In genomic region chr17:7403043-7403901, GRCh38 we compare ENCODE assay signal across 8 cellular contexts. TPM values are rescaled to one million over a fixed set of nuclear protein-coding genes. Genes with fewer than 3 reads are reported as not detected.
A peak's percentile ranks its signal among the peaks of the same experiment; 100 is the strongest.
DNase-seq lines count a peak whose midpoint lies in the region; ATAC-seq, FAIRE-seq and TF ChIP-seq lines count a peak whose summit lies in the region.

No MANE protein-coding gene starts in this region.

- H3K4me1 Mint-ChIP-seq in stimulated activated naive CD8-positive, alpha-beta T cell treated with anti-CD3 and anti-CD28 coated beads, Interleukin-15, amount 100 ng/mL, for 72 hours: peaks cover 28% of the 10 kb centered on the region

- H3K4me3 ChIP-seq in Peyer's patch: peak overlapping the region; percentile 49 to 90 (median 69)
- peak overlapping the region; percentile 74 for H3K4me3 ChIP-seq in bronchial epithelial cell (ENCODE audit: low read depth, low read length)

- H3K27me3 Mint-ChIP-seq in stimulated activated naive CD8-positive, alpha-beta T cell treated with anti-CD3 and anti-CD28 coated beads, Interleukin-15, amount 100 ng/mL, for 72 hours: peaks cover 10% of the 10 kb centered on the region

- peak; percentile 55 for ATAC-seq in Right ventricle myocardium inferior
- ATAC-seq in left colon: peak; percentile 67
- ATAC-seq in stimulated activated naive CD8-positive, alpha-beta T cell treated with anti-CD3 and anti-CD28 coated beads, Interleukin-15, amount 100 ng/mL, for 72 hours: no peak

- FAIRE-seq in bronchial epithelial cell (lab: Jason Lieb, UNC): peak; percentile 52

- H3K4me3 Mint-ChIP-seq in stimulated activated naive CD8-positive, alpha-beta T cell treated with anti-CD3 and anti-CD28 coated beads, Interleukin-15, amount 100 ng/mL, for 72 hours: peak overlapping the region; percentile 89 to 99

- H3K36me3 ChIP-seq in Peyer's patch (no peaks in the 10 kb centered on the region), bronchial epithelial cell (ENCODE audit: control insufficient read depth, insufficient read depth, low read length) (no peaks in the 10 kb centered on the region)

- intact Hi-C loops in Right ventricle myocardium inferior (cut with DNase I) (no loop called here), cardiac septum (cut with DNase I) (loop anchor here (5.0 kb wide), 1 partner anchor 444 kb away; no protein-coding TSS in a partner anchor), left colon (cut with DNase I, micrococcal nuclease) (no loop called here)

- H3K9me3 ChIP-seq in Peyer's patch: no peaks in the 10 kb centered on the region

- DNase-seq in Right ventricle myocardium inferior (ENCODE audit: missing footprints): peak; percentile 79
- no peak for DNase-seq in cardiac septum (ENCODE audit: low spot score)
- peak in 2 of 3 donors; percentile 88 for DNase-seq in Peyer's patch
- DNase-seq in bronchial epithelial cell (ENCODE audit: low read depth): no peak
- DNase-seq in left colon: peak; percentile 72 to 75
- no peak for DNase-seq in stimulated activated naive CD8-positive, alpha-beta T cell treated with anti-CD3 and anti-CD28 coated beads, Interleukin-15, amount 100 ng/mL, for 72 hours
- DNase-seq in amniotic stem cell (lab: John Stamatoyannopoulos, UW): no peak
- DNase-seq in NCI-H1048 (lab: John Stamatoyannopoulos, UW): no peak

- peak overlapping the region; percentile 88 to 96 (median 92) for H3K27ac ChIP-seq in Peyer's patch

- peaks cover 0 to 15% (median 5%) of the 10 kb centered on the region in 4 donors for H3K4me1 ChIP-seq in Peyer's patch

- no peak for TF ChIP-seq CTCF in Peyer's patch (IDR thresholded peaks at IDR 0.05)
- TF ChIP-seq CTCF in bronchial epithelial cell (IDR thresholded peaks at IDR 0.05; ENCODE audit: insufficient read depth, low read length, severe bottlenecking): no peak

- peak overlapping the region; percentile 94 to 97 for H3K27ac Mint-ChIP-seq in stimulated activated naive CD8-positive, alpha-beta T cell treated with anti-CD3 and anti-CD28 coated beads, Interleukin-15, amount 100 ng/mL, for 72 hours

- H3K27me3 ChIP-seq in Peyer's patch (no peaks in the 10 kb centered on the region), bronchial epithelial cell (ENCODE audit: control insufficient read depth, insufficient read depth, low read length) (no peaks in the 10 kb centered on the region)

- no peaks in the 10 kb centered on the region for H3K9me3 Mint-ChIP-seq in stimulated activated naive CD8-positive, alpha-beta T cell treated with anti-CD3 and anti-CD28 coated beads, Interleukin-15, amount 100 ng/mL, for 72 hours

- peak; percentile 34 to 65 for TF ChIP-seq POLR2A in Peyer's patch (IDR thresholded peaks at IDR 0.05)

RNA-seq across cellular contexts. Expression of gene TMEM256, which starts 0.6 kb away (rescaled TPM):
- total RNA-seq in Right ventricle myocardium inferior: 64.0 TPM
- 67.7 TPM for total RNA-seq in cardiac septum
- total RNA-seq in Peyer's patch: 100 to 1,000 TPM in 2 of 4 donors, 10 to 100 TPM in 2; 37.1 to 334 (median 126) TPM
- 40.3 and 67.7 TPM in 2 replicates for total RNA-seq in bronchial epithelial cell
- total RNA-seq in left colon: 10 to 100 TPM; 70.8 to 81.0 TPM

RNA-seq across cellular contexts. Expression of gene NLGN2, which starts 4.4 kb away (rescaled TPM):
- total RNA-seq in Right ventricle myocardium inferior (7.0 TPM), cardiac septum (11.0 TPM), Peyer's patch (1 to 10 TPM in 3 of 4 donors, under 1 TPM in 1; 0.88 to 9.9 (median 5.8) TPM), bronchial epithelial cell (0.79 and 1.2 TPM in 2 replicates), left colon (1 to 10 TPM; 2.7 to 6.6 TPM)

RNA-seq across cellular contexts. Expression of gene PLSCR3, which starts 8.9 kb away (rescaled TPM):
- 18.4 TPM for total RNA-seq in Right ventricle myocardium inferior
- 16.8 TPM for total RNA-seq in cardiac septum
- 10 to 100 TPM; 10.7 to 38.8 (median 21.9) TPM for total RNA-seq in Peyer's patch
- 9.0 and 13.2 TPM in 2 replicates for total RNA-seq in bronchial epithelial cell
- total RNA-seq in left colon: 10 to 100 TPM in 1 of 2 donors, 1 to 10 TPM in 1; 8.9 to 10.2 TPM

RNA-seq across cellular contexts. Expression of gene SPEM1, which starts 16.9 kb away (rescaled TPM):
- total RNA-seq in Right ventricle myocardium inferior (not detected), cardiac septum (not detected), Peyer's patch (not detected), bronchial epithelial cell (0.13 TPM in 1 of 2 replicates, not detected in the other), left colon (not detected)

RNA-seq across cellular contexts. Expression of gene SPEM2, which starts 22.1 kb away (rescaled TPM):
- not detected for total RNA-seq in Right ventricle myocardium inferior
- total RNA-seq in cardiac septum: not detected
- not detected for total RNA-seq in Peyer's patch
- not detected in 2 replicates for total RNA-seq in bronchial epithelial cell
- not detected for total RNA-seq in left colon

Comparison
In these comparisons a context has a peak if more than half of its experiments do, and no peak if none do; other contexts are left out.
1. DNase-seq: peak in Right ventricle myocardium inferior (single experiment), Peyer's patch (2 of 3) and left colon (2 of 2); none in cardiac septum (single experiment), bronchial epithelial cell (single experiment), stimulated activated naive CD8-positive, alpha-beta T cell treated with anti-CD3 and anti-CD28 coated beads, Interleukin-15, amount 100 ng/mL, for 72 hours (0 of 2), amniotic stem cell (single experiment) and NCI-H1048 (single experiment).